11 cellular contexts compared by ENCODE assay signal in the genomic region with DNA sequence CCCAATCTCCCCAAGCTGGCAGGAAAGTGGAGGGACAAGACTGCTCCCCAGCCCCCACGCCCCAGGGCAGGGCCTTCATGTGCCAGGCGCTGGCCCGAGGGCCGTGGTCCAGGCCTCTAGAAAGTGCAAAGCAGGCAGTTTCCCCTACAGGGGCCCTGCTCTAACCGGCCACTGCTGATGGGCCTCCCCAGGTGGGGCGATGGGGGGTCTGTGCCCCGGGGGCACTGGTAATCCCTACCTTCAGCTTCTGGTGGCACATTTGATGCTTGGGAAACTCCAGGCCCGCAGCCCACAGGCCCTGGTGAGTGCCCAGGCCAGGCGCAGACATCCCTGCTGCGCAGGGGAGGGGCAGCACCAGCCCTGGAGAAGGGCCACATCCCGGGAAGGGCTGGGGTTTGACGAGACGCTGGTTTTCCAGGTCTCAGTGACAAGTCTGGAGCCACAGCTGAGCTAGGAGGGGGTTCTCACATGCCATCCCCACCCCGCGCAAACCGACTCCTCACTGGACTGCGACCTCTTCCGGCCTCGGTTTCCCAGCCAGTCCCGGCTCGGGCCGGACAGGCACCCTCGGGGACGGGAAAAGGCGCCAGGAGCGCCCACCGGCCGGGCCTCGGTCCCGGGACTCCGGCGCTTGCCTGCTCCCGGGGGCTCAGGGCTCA. TPM values are rescaled to one million over a fixed set of nuclear protein-coding genes. Genes with fewer than 3 reads are reported as not detected.
DNase-seq lines count a peak whose midpoint lies in the region; ATAC-seq, FAIRE-seq and TF ChIP-seq lines count a peak whose summit lies in the region.
"Had no signal": no experiment of that assay in that cellular context is flagged by ENCODE, and none has a peak within 500 bp of the region (broad histone marks: within the 10 kb centered on the region; RNA-seq: fewer than 3 reads in every experiment).

No MANE protein-coding gene starts in this region.

- TF ChIP-seq EP300 in A549 (IDR thresholded peaks at IDR 0.05) = no peak

- peaks cover 0 to 7% (median 6%) of the 10 kb centered on the region in 7 donors for H3K4me1 Mint-ChIP-seq in naive thymus-derived CD4-positive, alpha-beta T cell
- peaks cover under 1% of the 10 kb centered on the region for H3K4me1 Mint-ChIP-seq in activated T-helper 2 cell treated with anti-CD3 and anti-CD28 coated beads, Interferon-gamma antibody, Interleukin-2, Interleukin-4, amounts not matched to agents 10 μg/mL and 5 μg/mL and 100 μg/mL, durations not matched to agents 14 hours and 24 hours and 36 hours (ENCODE audit: low read depth)

- H3K4me3 Mint-ChIP-seq in naive thymus-derived CD4-positive, alpha-beta T cell = peak overlapping the region in 1 of 10 donors; percentile 59
- no peak overlapping the region for H3K4me3 Mint-ChIP-seq in activated T-helper 2 cell treated with anti-CD3 and anti-CD28 coated beads, Interferon-gamma antibody, Interleukin-2, Interleukin-4, amounts not matched to agents 10 μg/mL and 5 μg/mL and 100 μg/mL, durations not matched to agents 14 hours and 24 hours and 36 hours (ENCODE audit: low read depth)

- POLR2A ChIA-PET in A549 (lab: Yijun Ruan, JAX) = no interaction called here
- POLR2A ChIA-PET in naive thymus-derived CD4-positive, alpha-beta T cell (lab: Charles Lee) = no interaction called here

- H3K27ac ChIP-seq in A549 (peak overlapping the region; percentile 38 to 76; a peak in 4 of 6 replicates), WERI-Rb-1 (peak overlapping the region; percentile 88), psoas muscle (no peak overlapping the region)
- no peak overlapping the region for H3K27ac ChIP-seq in naive thymus-derived CD4-positive, alpha-beta T cell (ENCODE audit: low read depth, low read length)

- H3K4me2 ChIP-seq in A549 = peak overlapping the region; percentile 98

- peaks cover 0 to 5% (median 0%) of the 10 kb centered on the region in 5 donors for H3K36me3 Mint-ChIP-seq in naive thymus-derived CD4-positive, alpha-beta T cell
- no peaks in the 10 kb centered on the region for H3K36me3 Mint-ChIP-seq in activated T-helper 2 cell treated with anti-CD3 and anti-CD28 coated beads, Interferon-gamma antibody, Interleukin-2, Interleukin-4, amounts not matched to agents 10 μg/mL and 5 μg/mL and 100 μg/mL, durations not matched to agents 14 hours and 24 hours and 36 hours (ENCODE audit: low read depth)

- no peaks in the 10 kb centered on the region for H3K9me3 ChIP-seq in A549
- no peaks in the 10 kb centered on the region for H3K9me3 ChIP-seq in WERI-Rb-1 (ENCODE audit: severe bottlenecking)
- no peaks in the 10 kb centered on the region for H3K9me3 ChIP-seq in iPS-15b (ENCODE audit: control insufficient read depth, insufficient read depth, low read length)
- H3K9me3 ChIP-seq in psoas muscle = no peaks in the 10 kb centered on the region
- H3K9me3 ChIP-seq in naive thymus-derived CD4-positive, alpha-beta T cell (ENCODE audit: control insufficient read depth in 2 of 3, low read length in 3 of 3) = no peaks in the 10 kb centered on the region

- H3K27ac Mint-ChIP-seq in naive thymus-derived CD4-positive, alpha-beta T cell = no peak overlapping the region
- no peak overlapping the region for H3K27ac Mint-ChIP-seq in activated T-helper 2 cell treated with anti-CD3 and anti-CD28 coated beads, Interferon-gamma antibody, Interleukin-2, Interleukin-4, amounts not matched to agents 10 μg/mL and 5 μg/mL and 100 μg/mL, durations not matched to agents 14 hours and 24 hours and 36 hours

- intact Hi-C loops in psoas muscle (cut with DNase I) = no loop called here
- intact Hi-C loops in naive thymus-derived CD4-positive, alpha-beta T cell (cut with micrococcal nuclease) = no loop called here
- intact Hi-C loops in activated T-helper 2 cell treated with anti-CD3 and anti-CD28 coated beads, Interferon-gamma antibody, Interleukin-2, Interleukin-4, amounts not matched to agents 10 μg/mL and 5 μg/mL and 100 μg/mL, durations not matched to agents 14 hours and 24 hours and 36 hours (cut with micrococcal nuclease) = no loop called here

- TF ChIP-seq CTCF in A549 (IDR thresholded peaks at IDR 0.05) = no peak
- TF ChIP-seq CTCF in WERI-Rb-1 (IDR thresholded peaks at IDR 0.05; ENCODE audit: low read depth, low read length) = no peak
- no peak for TF ChIP-seq CTCF in psoas muscle (IDR thresholded peaks at IDR 0.05)

- FAIRE-seq in A549 (lab: Jason Lieb, UNC) = no peak
- FAIRE-seq: G401.6 had no signal

- H3K27me3 ChIP-seq in WERI-Rb-1 (ENCODE audit: insufficient read depth, low read depth, severe bottlenecking) (no peaks in the 10 kb centered on the region), iPS-15b (ENCODE audit: control insufficient read depth, insufficient read depth, low read length) (peaks cover 45% of the 10 kb centered on the region), psoas muscle (ENCODE audit: insufficient read depth in 3 of 3, low read length in 2 of 3) (peaks cover 0 to 54% (median 15%) of the 10 kb centered on the region in 3 donors)
- peaks cover 0 to 7% of the 10 kb centered on the region in 2 donors for H3K27me3 ChIP-seq in naive thymus-derived CD4-positive, alpha-beta T cell (ENCODE audit: control insufficient read depth in 2 of 2, insufficient read depth in 2 of 2, low read length in 2 of 2)

- no peak for TF ChIP-seq POLR2A in A549 (IDR thresholded peaks at IDR 0.05; ENCODE audit: low read length)

- H3K9me3 Mint-ChIP-seq in naive thymus-derived CD4-positive, alpha-beta T cell = no peaks in the 10 kb centered on the region
- H3K9me3 Mint-ChIP-seq in activated T-helper 2 cell treated with anti-CD3 and anti-CD28 coated beads, Interferon-gamma antibody, Interleukin-2, Interleukin-4, amounts not matched to agents 10 μg/mL and 5 μg/mL and 100 μg/mL, durations not matched to agents 14 hours and 24 hours and 36 hours = no peaks in the 10 kb centered on the region

- CTCF ChIA-PET in A549 (lab: Yijun Ruan, JAX) = interaction anchor here (0.9 to 1.9 kb wide), 2 partner anchors 15 to 206 kb away, joined by 3 to 4 read pairs; no protein-coding TSS in a partner anchor
- CTCF ChIA-PET in naive thymus-derived CD4-positive, alpha-beta T cell (lab: Charles Lee) = no interaction called here

- 74% methylated on average over 29 of the region's 33 CpGs for WGBS in A549 (ENCODE audit: missing lambda C conversion rate)
- 28 to 40% (median 36%) methylated on average over 19 to 33 of the region's 33 CpGs for WGBS in psoas muscle, 3 donors

- H3K4me3 ChIP-seq in A549 (peak overlapping the region; percentile 58), WERI-Rb-1 (ENCODE audit: low read depth, low read length) (peak overlapping the region; percentile 58), iPS-15b (ENCODE audit: low read depth, low read length) (peak overlapping the region; percentile 37), psoas muscle (peak overlapping the region; percentile 62)
- H3K4me3 ChIP-seq in naive thymus-derived CD4-positive, alpha-beta T cell (ENCODE audit: low read length) = no peak overlapping the region

- H3K36me3 ChIP-seq in WERI-Rb-1 (peaks cover 17% of the 10 kb centered on the region), iPS-15b (ENCODE audit: control insufficient read depth, insufficient read depth, low read length) (no peaks in the 10 kb centered on the region), psoas muscle (ENCODE audit: insufficient read depth in 1 of 2, low read depth in 1 of 2) (no peaks in the 10 kb centered on the region)
- H3K36me3 ChIP-seq in naive thymus-derived CD4-positive, alpha-beta T cell (ENCODE audit: control insufficient read depth in 2 of 3, insufficient read depth in 3 of 3, low read length in 3 of 3) = no peaks in the 10 kb centered on the region

- ATAC-seq in A549 (peak in 1 of 2 experiments; percentile 5; a peak in 1 of 6 replicates), psoas muscle (peak in 1 of 4 donors; percentile 32)
- ATAC-seq in naive thymus-derived CD4-positive, alpha-beta T cell = no peak

- no peak overlapping the region for H3K9ac ChIP-seq in iPS-15b (ENCODE audit: low read depth, low read length)

- H3K4me1 ChIP-seq in A549 (peaks cover 11% of the 10 kb centered on the region; the same call in 1 of the 3 replicates), iPS-15b (ENCODE audit: control insufficient read depth, insufficient read depth, low read length) (peaks cover 3% of the 10 kb centered on the region), psoas muscle (no peaks in the 10 kb centered on the region)
- no peaks in the 10 kb centered on the region for H3K4me1 ChIP-seq in naive thymus-derived CD4-positive, alpha-beta T cell (ENCODE audit: control insufficient read depth in 2 of 2, insufficient read depth in 2 of 2, low read length in 2 of 2)

- DNase-seq in A549 (ENCODE audit: low read depth in 1 of 2, low spot score in 1 of 2) (no peak), WERI-Rb-1 (peak; percentile 21), psoas muscle (no peak), DMS153 treated with DMSO at 0.1 percent for 48 hours (lab: John Stamatoyannopoulos, UW; ENCODE audit: unreplicated experiment) (no peak), SW480 (ENCODE audit: low spot score) (no peak)
- DNase-seq in naive thymus-derived CD4-positive, alpha-beta T cell = no peak
- no peak for DNase-seq in activated T-helper 2 cell treated with anti-CD3 and anti-CD28 coated beads, Interferon-gamma antibody, Interleukin-2, Interleukin-4, amounts not matched to agents 10 μg/mL and 5 μg/mL and 100 μg/mL, durations not matched to agents 14 hours and 24 hours and 36 hours (ENCODE audit: low spot score)
- DNase-seq: activated CD8-positive, alpha-beta memory T cell treated with anti-CD3 and anti-CD28 coated beads, Interleukin-2, amount 50 U/mL, for 48 hours had no signal

- peaks cover 34 to 49% (median 42%) of the 10 kb centered on the region in 5 donors for H3K27me3 Mint-ChIP-seq in naive thymus-derived CD4-positive, alpha-beta T cell
- peaks cover 38% of the 10 kb centered on the region for H3K27me3 Mint-ChIP-seq in activated T-helper 2 cell treated with anti-CD3 and anti-CD28 coated beads, Interferon-gamma antibody, Interleukin-2, Interleukin-4, amounts not matched to agents 10 μg/mL and 5 μg/mL and 100 μg/mL, durations not matched to agents 14 hours and 24 hours and 36 hours (ENCODE audit: low read depth)

- TF ChIP-seq RAD21 in A549 (conservative IDR thresholded peaks at IDR 0.05 in 1 of 2, IDR thresholded peaks at IDR 0.05 in 1 of 2) = no peak

RNA-seq across cellular contexts. Expression of a gene that starts 1.6 kb away (rescaled TPM):
- 1.6 and 2.0 TPM in 2 replicates for polyA plus RNA-seq in A549 (2011; rRNA removed)
- 1.2 and 1.3 TPM in 2 replicates for polyA plus RNA-seq in A549 (2012; cell fraction: cytosol; rRNA removed)
- 1.5 TPM in 2 replicates for polyA plus RNA-seq in A549 (2012; cell fraction: nucleus; rRNA removed)
- 0.27 to 0.30 TPM (median 0.28 TPM) in 3 replicates for polyA plus RNA-seq in A549 (2017; fragmentation: RNase III; extraction: RNeasy Plus Mini Kit Qiagen cat#74134 plus additional on column Dnase treatment)
- 2.7 and 5.4 TPM in 2 replicates for polyA minus RNA-seq in A549 (2011; rRNA and poly(A)+ RNA removed)
- 1 to 10 TPM; 3.0 to 6.3 (median 3.7) TPM for total RNA-seq in psoas muscle
- 1 to 10 TPM; 1.7 to 3.9 (median 2.6) TPM for polyA plus RNA-seq in psoas muscle
- under 1 TPM in 3 of 5 experiments, not detected in 2; 0.24 to 0.58 (median 0.27) TPM for total RNA-seq in naive thymus-derived CD4-positive, alpha-beta T cell
- not detected for polyA plus RNA-seq in naive thymus-derived CD4-positive, alpha-beta T cell
- 0.30 and 0.37 TPM in 2 replicates for total RNA-seq in activated T-helper 2 cell treated with anti-CD3 and anti-CD28 coated beads, Interferon-gamma antibody, Interleukin-2, Interleukin-4, amounts not matched to agents 10 μg/mL and 5 μg/mL and 100 μg/mL, durations not matched to agents 14 hours and 24 hours and 36 hours

RNA-seq across cellular contexts. Expression of a gene that starts 42.5 kb away (rescaled TPM):
- polyA plus RNA-seq in A549 (2011; rRNA removed) = not detected in 2 replicates
- polyA plus RNA-seq in A549 (2012; cell fraction: cytosol; rRNA removed) = not detected in 2 replicates
- polyA plus RNA-seq in A549 (2012; cell fraction: nucleus; rRNA removed) = not detected in 2 replicates
- polyA plus RNA-seq in A549 (2017; fragmentation: RNase III; extraction: RNeasy Plus Mini Kit Qiagen cat#74134 plus additional on column Dnase treatment) = not detected in 3 replicates
- not detected in 2 replicates for polyA minus RNA-seq in A549 (2011; rRNA and poly(A)+ RNA removed)
- total RNA-seq in psoas muscle = not detected
- polyA plus RNA-seq in psoas muscle = not detected
- not detected for total RNA-seq in naive thymus-derived CD4-positive, alpha-beta T cell
- not detected for polyA plus RNA-seq in naive thymus-derived CD4-positive, alpha-beta T cell
- total RNA-seq in activated T-helper 2 cell treated with anti-CD3 and anti-CD28 coated beads, Interferon-gamma antibody, Interleukin-2, Interleukin-4, amounts not matched to agents 10 μg/mL and 5 μg/mL and 100 μg/mL, durations not matched to agents 14 hours and 24 hours and 36 hours = not detected in 2 replicates
- total RNA-seq: lung had no signal
- polyA plus RNA-seq: lung had no signal

Comparison
In these comparisons a context has a peak if more than half of its experiments do, and no peak if none do; other contexts are left out.
1. H3K27ac ChIP-seq: peak in A549 (2 of 2) and WERI-Rb-1 (single experiment); none in psoas muscle (single experiment) and naive thymus-derived CD4-positive, alpha-beta T cell (single experiment).